ENCODE assay signal across 11 cellular contexts in genomic region chr11:108278546-108278945, GRCh38. TPM values are rescaled to one million over a fixed set of nuclear protein-coding genes. Genes with fewer than 3 reads are reported as not detected.
DNase-seq lines count a peak whose midpoint lies in the region; ATAC-seq, FAIRE-seq and TF ChIP-seq lines count a peak whose summit lies in the region.
"Had no signal": no experiment of that assay in that cellular context is flagged by ENCODE, and none has a peak within 500 bp of the region (broad histone marks: within the 10 kb centered on the region; RNA-seq: fewer than 3 reads in every experiment).

No MANE protein-coding gene starts in this region.

- TF ChIP-seq CTCF in H9 (conservative IDR thresholded peaks at IDR 0.05), result no peak
- no peak for TF ChIP-seq CTCF in gastroesophageal sphincter (IDR thresholded peaks at IDR 0.05)
- TF ChIP-seq CTCF in pancreas (IDR thresholded peaks at IDR 0.05), result no peak

- no peaks in the 10 kb centered on the region for H3K27me3 Mint-ChIP-seq in H9 (ENCODE audit: low read depth)
- H3K27me3 Mint-ChIP-seq: activated B cell treated with CpG ODN at 0.5 μM for 24 hours had no signal

- no peak overlapping the region for H2BK5ac ChIP-seq in H9 (ENCODE audit: insufficient read length, low read length)

- no peak overlapping the region for H2AK5ac ChIP-seq in H9 (ENCODE audit: insufficient read length, low read length)

- no peak overlapping the region for H3K56ac ChIP-seq in H9 (ENCODE audit: insufficient read length, low read depth, low read length)

- no peak for TF ChIP-seq EP300 in gastroesophageal sphincter (IDR thresholded peaks at IDR 0.05)

- no peak overlapping the region for H2BK20ac ChIP-seq in H9 (ENCODE audit: low read depth, low read length, poor library complexity, severe bottlenecking)

- H3K9me3 ChIP-seq in H9 (ENCODE audit: control insufficient read depth, low read depth, low read length) (no peaks in the 10 kb centered on the region), gastroesophageal sphincter (peaks cover 0 to 15% (median 0%) of the 10 kb centered on the region in 3 donors), pancreas (no peaks in the 10 kb centered on the region)
- H3K9me3 ChIP-seq: adrenal gland had no signal

- H3K27me3 ChIP-seq in H9 (ENCODE audit: insufficient read depth, low read length) (no peaks in the 10 kb centered on the region), gastroesophageal sphincter (no peaks in the 10 kb centered on the region), pancreas (no peaks in the 10 kb centered on the region)
- H3K27me3 ChIP-seq: adrenal gland had no signal

- WGBS in H9 (ENCODE audit: extremely low coverage, insufficient read length, low lambda C conversion rate), result no CpG with 5 or more reads among the region's 4 CpGs
- WGBS in gastroesophageal sphincter (ENCODE audit: low coverage in 1 of 2), 2 donors, result 19 to 22% methylated on average over 3 to 4 of the region's 4 CpGs
- WGBS in pancreas, 2 donors, result 48 to 49% methylated on average over 4 of the region's 4 CpGs

- no peak overlapping the region for H2BK120ac ChIP-seq in H9 (ENCODE audit: low read depth, low read length, poor library complexity, severe bottlenecking)

- FAIRE-seq in pancreas (lab: Jason Lieb, UNC), result no peak

- H3K14ac ChIP-seq in H9 (ENCODE audit: insufficient read depth, low read length), result no peak overlapping the region

- no peak for ATAC-seq in gastroesophageal sphincter
- ATAC-seq in pancreas, result peak; percentile 38 to 64 (median 57)
- ATAC-seq in HG03469 (IDR thresholded peaks at IDR 0.05; ENCODE audit: unreplicated experiment), result no peak

- H2AFZ ChIP-seq in H9 (ENCODE audit: low read length), result no peak overlapping the region

- H4K20me1 ChIP-seq in H9 (ENCODE audit: control insufficient read depth, insufficient read depth, insufficient read length), result no peaks in the 10 kb centered on the region

- no peaks in the 10 kb centered on the region for H3K79me2 ChIP-seq in H9 (ENCODE audit: insufficient read depth, low read length)

- H3K18ac ChIP-seq in H9 (ENCODE audit: insufficient read length, low read depth, low read length), result no peak overlapping the region

- H4K8ac ChIP-seq in H9 (replicated peaks; ENCODE audit: insufficient read length, low read depth, low read length), result no peak overlapping the region

- H4K91ac ChIP-seq in H9 (ENCODE audit: insufficient read length, low read depth, low read length), result no peak overlapping the region

- intact Hi-C loops in pancreas (cut with DNase I), result no loop called here

- H3K4ac ChIP-seq in H9 (ENCODE audit: low read depth, low read length), result no peak overlapping the region

- peaks cover 17 to 21% of the 10 kb centered on the region in 2 experiments for H3K4me1 Mint-ChIP-seq in H9
- H3K4me1 Mint-ChIP-seq: activated B cell treated with CpG ODN at 0.5 μM for 24 hours had no signal

- H3T11ph ChIP-seq in H9 (ENCODE audit: low read length), result no peak overlapping the region

- H2BK12ac ChIP-seq in H9 (ENCODE audit: insufficient read length, low read depth, low read length), result no peak overlapping the region

- no peak overlapping the region for H3K4me2 ChIP-seq in H9 (ENCODE audit: insufficient read depth, insufficient read length, low read length)

- H3K27ac Mint-ChIP-seq in H9, result peak overlapping the region in 1 of 3 experiments; percentile 19; a peak in 3 of 7 replicates
- H3K27ac Mint-ChIP-seq: activated B cell treated with CpG ODN at 0.5 μM for 24 hours had no signal

- H3K36me3 ChIP-seq in gastroesophageal sphincter (peaks cover 3 to 66% of the 10 kb centered on the region in 2 donors), pancreas (peaks cover 2 to 25% (median 9%) of the 10 kb centered on the region in 3 donors)

- peaks cover 6 to 7% of the 10 kb centered on the region in 2 experiments; a peak in 4 of 5 replicates for H3K9me3 Mint-ChIP-seq in H9
- H3K9me3 Mint-ChIP-seq: activated B cell treated with CpG ODN at 0.5 μM for 24 hours had no signal

- DNase-seq in H9, result peak; percentile 28
- DNase-seq in RPMI7951 (ENCODE audit: low read depth), result peak; percentile 15
- peak in 1 of 6 donors; percentile 1 for DNase-seq in pancreas
- DNase-seq in T-helper 1 cell, result no peak
- no peak for DNase-seq in activated CD4-positive, alpha-beta T cell treated with anti-CD3 and anti-CD28 coated beads for 48 hours
- no peak for DNase-seq in HK-2 (ENCODE audit: unreplicated experiment)
- DNase-seq: activated B cell treated with CpG ODN at 0.5 μM for 24 hours, Kasumi-1 had no signal

- no peak overlapping the region for H2BK15ac ChIP-seq in H9 (ENCODE audit: low read depth, low read length)

- no peak for TF ChIP-seq POLR2A in gastroesophageal sphincter (IDR thresholded peaks at IDR 0.05)

- no peaks in the 10 kb centered on the region for H3K79me1 ChIP-seq in H9 (ENCODE audit: insufficient read depth, low read depth, low read length, poor library complexity, severe bottlenecking)

- peaks cover 30 to 69% (median 53%) of the 10 kb centered on the region in 3 experiments for H3K36me3 Mint-ChIP-seq in H9 (ENCODE audit: insufficient read depth in 1 of 3, low read depth in 3 of 3)

- no peak overlapping the region for H3K4me3 Mint-ChIP-seq in H9
- H3K4me3 Mint-ChIP-seq: activated B cell treated with CpG ODN at 0.5 μM for 24 hours had no signal

- H3K4me1 ChIP-seq in H9 (ENCODE audit: insufficient read depth, low read length), result no peaks in the 10 kb centered on the region
- H3K4me1 ChIP-seq in gastroesophageal sphincter, result peaks cover 0 to 31% (median 6%) of the 10 kb centered on the region in 3 donors
- peaks cover 0 to 13% (median 6%) of the 10 kb centered on the region in 3 donors for H3K4me1 ChIP-seq in pancreas
- H3K4me1 ChIP-seq: adrenal gland had no signal

- no peak overlapping the region for H3K27ac ChIP-seq in H9 (ENCODE audit: insufficient read length, low read depth, low read length)
- peak overlapping the region; percentile 56 to 76 (median 66) for H3K27ac ChIP-seq in gastroesophageal sphincter
- H3K27ac ChIP-seq in pancreas, result peak overlapping the region in 1 of 4 donors; percentile 34
- H3K27ac ChIP-seq: adrenal gland had no signal

- no peak overlapping the region for H3K4me3 ChIP-seq in gastroesophageal sphincter
- no peak overlapping the region for H3K4me3 ChIP-seq in pancreas
- H3K4me3 ChIP-seq: adrenal gland had no signal

- H3K9ac ChIP-seq in H9 (ENCODE audit: extremely low read depth, insufficient read length, low read length), result no peak overlapping the region

- no peak overlapping the region for H3K23ac ChIP-seq in H9 (ENCODE audit: insufficient read length, low read depth, low read length)

- no peaks in the 10 kb centered on the region for H3K23me2 ChIP-seq in H9 (ENCODE audit: insufficient read length, low read depth, low read length, poor library complexity, severe bottlenecking)

- H4K5ac ChIP-seq in H9 (ENCODE audit: insufficient read length, low read depth, low read length), result no peak overlapping the region

RNA-seq across cellular contexts. Expression of gene ATM, which starts 55.7 kb away (rescaled TPM):
- total RNA-seq in H9 (2021), result 54.1 and 58.9 TPM in 2 replicates
- total RNA-seq in RPMI7951 (2014; rRNA removed; shearing (Covaris generic)), result 66.4 and 67.1 TPM in 2 replicates
- 10 to 100 TPM; 36.3 to 88.6 (median 50.2) TPM for total RNA-seq in gastroesophageal sphincter
- total RNA-seq in pancreas, result 10 to 100 TPM; 34.4 to 68.6 (median 45.6) TPM
- 10 to 100 TPM; 19.3 to 24.6 TPM for polyA plus RNA-seq in pancreas

RNA-seq across cellular contexts. Expression of gene NPAT, which starts 56.1 kb away (rescaled TPM):
- total RNA-seq in H9 (2021) (22.6 and 22.9 TPM in 2 replicates), gastroesophageal sphincter (10 to 100 TPM in 3 of 4 donors, 1 to 10 TPM in 1; 9.5 to 14.9 (median 12.4) TPM), pancreas (1 to 10 TPM; 3.9 to 10.0 (median 5.2) TPM)
- 20.6 and 25.0 TPM in 2 replicates for total RNA-seq in RPMI7951 (2014; rRNA removed; shearing (Covaris generic))
- 1 to 10 TPM; 1.4 to 2.3 TPM for polyA plus RNA-seq in pancreas

Comparison
In these comparisons a context has a peak if more than half of its experiments do, and no peak if none do; other contexts are left out.
1. DNase-seq: peak in H9 (single experiment) and RPMI7951 (single experiment); none in T-helper 1 cell (0 of 5), activated CD4-positive, alpha-beta T cell treated with anti-CD3 and anti-CD28 coated beads for 48 hours (single experiment) and HK-2 (single experiment).
2. ATAC-seq: peak in pancreas (4 of 4); none in gastroesophageal sphincter (single experiment) and HG03469 (single experiment).